8 cellular contexts compared by ENCODE assay signal in the genomic region with DNA sequence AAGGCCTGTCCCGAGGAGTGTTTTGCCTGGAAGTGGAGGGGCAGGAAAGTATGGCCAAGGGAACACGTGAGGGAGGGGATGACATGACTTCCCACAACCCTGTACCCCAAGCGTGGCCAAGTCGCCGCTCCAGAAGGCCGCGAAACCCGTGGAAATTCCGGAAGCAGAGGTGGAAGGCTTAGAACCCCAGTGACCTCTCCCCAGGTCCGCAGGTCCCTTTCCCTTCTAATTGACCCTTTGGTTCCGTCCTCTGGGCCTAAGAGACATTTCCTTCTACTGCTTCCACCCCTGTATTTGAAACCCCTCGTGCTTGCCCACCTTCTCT. TPM values are rescaled to one million over a fixed set of nuclear protein-coding genes. Genes with fewer than 3 reads are reported as not detected.
DNase-seq lines count a peak whose midpoint lies in the region; ATAC-seq, FAIRE-seq and TF ChIP-seq lines count a peak whose summit lies in the region.

No MANE protein-coding gene starts in this region.

- WGBS in H1 (ENCODE audit: extremely low coverage in 1 of 2, insufficient coverage in 1 of 2, insufficient read length in 1 of 2, insufficient replicate concordance in 2 of 2, low coverage in 1 of 2, low lambda C conversion rate in 2 of 2, missing lambda C conversion rate in 1 of 2), 2 experiments, result 83% methylated on average over 12 of the region's 12 CpGs; no CpG with 5 or more reads in 1 of the 2 experiments

- H3K9me2 ChIP-seq in OCI-LY1 (ENCODE audit: low read depth, low read length), result no peaks in the 10 kb centered on the region

- no peak for FAIRE-seq in H1 (lab: Jason Lieb, UNC)

- H2BK120ac ChIP-seq in H1 (replicated peaks; ENCODE audit: low read depth, low read length), result no peak overlapping the region

- TF ChIP-seq RAD21 in H1 (IDR thresholded peaks at IDR 0.05 in 1 of 2, conservative IDR thresholded peaks at IDR 0.05 in 1 of 2; ENCODE audit: low read depth in 2 of 2, low read length in 2 of 2), result no peak

- H2BK12ac ChIP-seq in H1 (ENCODE audit: low read depth, low read length), result no peak overlapping the region

- H3K18ac ChIP-seq in H1 (ENCODE audit: extremely low read depth, low read length), result no peak overlapping the region; the same call in 1 of the 2 replicates

- no peaks in the 10 kb centered on the region; the same call in 1 of the 2 replicates for H3K23me2 ChIP-seq in H1 (ENCODE audit: low read depth, low read length)

- peak overlapping the region; percentile 80 to 97 (median 92); a peak in 19 of 20 replicates for H3K4me3 ChIP-seq in BLaER1 treated with 17β-estradiol and CSF1 and Interleukin-3, amounts not matched to agents 10 nM and 100 nM
- H3K4me3 ChIP-seq in OCI-LY1 (ENCODE audit: low read depth, low read length, poor library complexity, severe bottlenecking) (peak overlapping the region; percentile 89), H1 (ENCODE audit: extremely low read depth in 1 of 4, insufficient read depth in 2 of 4, low read depth in 3 of 4, low read length in 4 of 4) (peak overlapping the region in 2 of 4 experiments; percentile 82 to 93; a peak in 6 of 8 replicates), neuron (ENCODE audit: low read length) (peak overlapping the region; percentile 99)

- H4K8ac ChIP-seq in H1 (ENCODE audit: extremely low read depth, insufficient read depth, low read length), result peak overlapping the region; percentile 31; the same call in 1 of the 2 replicates

- no peak for TF ChIP-seq CTCF in OCI-LY1 (IDR thresholded peaks at IDR 0.05; ENCODE audit: low read length)
- no peak for TF ChIP-seq CTCF in H1 (IDR thresholded peaks at IDR 0.05; ENCODE audit: control extremely low read depth in 1 of 3, insufficient read depth in 1 of 3, low read depth in 1 of 3, low read length in 3 of 3)

- no peak for ATAC-seq in GM21717 (IDR thresholded peaks at IDR 0.05; ENCODE audit: unreplicated experiment)
- no peak for ATAC-seq in GM21786 (IDR thresholded peaks at IDR 0.05; ENCODE audit: unreplicated experiment)

- H4K91ac ChIP-seq in H1 (replicated peaks; ENCODE audit: insufficient read length, low read length), result peak overlapping the region; percentile 6

- no peak overlapping the region for H2AK5ac ChIP-seq in H1 (ENCODE audit: low read depth, low read length)

- H3K4me1 ChIP-seq in BLaER1 treated with 17β-estradiol and CSF1 and Interleukin-3, amounts not matched to agents 10 nM and 100 nM, result peaks cover 30 to 41% (median 38%) of the 10 kb centered on the region in 10 experiments
- H3K4me1 ChIP-seq in OCI-LY1 (ENCODE audit: insufficient read depth, low read length, severe bottlenecking) (peaks cover 42% of the 10 kb centered on the region), H1 (replicated peaks in 1 of 4; ENCODE audit: control insufficient read depth in 3 of 4, insufficient read depth in 4 of 4, low read length in 3 of 4) (peaks cover 3 to 23% (median 9%) of the 10 kb centered on the region in 4 experiments; a peak in 6 of 7 replicates), neuron (ENCODE audit: insufficient read depth, low read length) (peaks cover 19% of the 10 kb centered on the region)

- peak overlapping the region; percentile 86 to 99 (median 97); a peak in 21 of 22 replicates for H3K27ac ChIP-seq in BLaER1 treated with 17β-estradiol and CSF1 and Interleukin-3, amounts not matched to agents 10 nM and 100 nM
- peak overlapping the region; percentile 72 for H3K27ac ChIP-seq in OCI-LY1 (ENCODE audit: low read depth, low read length, poor library complexity, severe bottlenecking)
- peak overlapping the region; percentile 75; the same call in 1 of the 2 replicates for H3K27ac ChIP-seq in H1 (ENCODE audit: low read depth, low read length)

- H3K79me1 ChIP-seq in H1 (ENCODE audit: low read depth, low read length), result 0 out of 2 replicates have a peak, but pooled peaks cover 2% of the 10 kb centered on the region

- CTCF ChIA-PET in H1 (lab: Charles Lee; ENCODE audit: partially characterized antibody), result interaction anchor here (1.0 to 1.6 kb wide), 3 partner anchors 19 to 142 kb away, joined by 3 read pairs; a partner anchor contains a TSS

- no peak overlapping the region for H2BK20ac ChIP-seq in H1 (ENCODE audit: low read length)

- TF ChIP-seq POLR2A in H1 (IDR thresholded peaks at IDR 0.05; ENCODE audit: control extremely low read depth in 1 of 2, low read depth in 2 of 2, low read length in 2 of 2), result no peak

- no peaks in the 10 kb centered on the region for H3K27me3 ChIP-seq in BLaER1 treated with 17β-estradiol and CSF1 and Interleukin-3, amounts not matched to agents 10 nM and 100 nM
- H3K27me3 ChIP-seq in OCI-LY1 (ENCODE audit: insufficient read depth, low read length) (no peaks in the 10 kb centered on the region), H1 (replicated peaks in 1 of 4; ENCODE audit: control insufficient read depth in 3 of 4, extremely low read depth in 1 of 4, insufficient read depth in 3 of 4, low read length in 3 of 4) (no peaks in the 10 kb centered on the region), neuron (ENCODE audit: insufficient read depth, low read length) (no peaks in the 10 kb centered on the region)

- no peak for DNase-seq in H1 (ENCODE audit: low read depth in 1 of 2, low spot score in 2 of 2)
- DNase-seq in cerebellar nuclear complex (lab: John Stamatoyannopoulos, UW), result no peak
- no peak for DNase-seq in NCI-H1105 (lab: John Stamatoyannopoulos, UW)

- H3K56ac ChIP-seq in H1 (replicated peaks; ENCODE audit: insufficient read length, low read depth, low read length), result no peak overlapping the region

- H4K5ac ChIP-seq in H1 (ENCODE audit: insufficient read length, low read depth, low read length), result no peak overlapping the region

- H3K79me2 ChIP-seq in OCI-LY1 (ENCODE audit: insufficient read depth, low read length), result peaks cover 42% of the 10 kb centered on the region
- peaks cover 17 to 38% of the 10 kb centered on the region in 2 experiments; a peak in 3 of 4 replicates for H3K79me2 ChIP-seq in H1 (ENCODE audit: control insufficient read depth in 1 of 2, insufficient read depth in 2 of 2, low read length in 2 of 2)

- H3F3A ChIP-seq in OCI-LY1 (ENCODE audit: insufficient read depth, low read length), result peaks cover 6% of the 10 kb centered on the region; the same call in 1 of the 2 replicates

- no peak for TF ChIP-seq EP300 in H1 (IDR thresholded peaks at IDR 0.05; ENCODE audit: borderline replicate concordance in 1 of 2, low read depth in 2 of 2, low read length in 2 of 2)

- H3K9ac ChIP-seq in BLaER1 treated with 17β-estradiol and CSF1 and Interleukin-3, amounts not matched to agents 10 nM and 100 nM, result peak overlapping the region in 10 of 11 experiments; percentile 92 to 99 (median 97); a peak in 19 of 22 replicates
- peak overlapping the region; percentile 92 for H3K9ac ChIP-seq in OCI-LY1 (ENCODE audit: low read length)
- H3K9ac ChIP-seq in H1 (replicated peaks in 1 of 4; ENCODE audit: extremely low read depth in 1 of 4, low read depth in 3 of 4, low read length in 3 of 4), result 0 out of 7 replicates have a peak overlapping the region, but pooled peaks of 1 of the 4 experiments have one; percentile 87

- H3K36me3 ChIP-seq in BLaER1 treated with 17β-estradiol and CSF1 and Interleukin-3, amounts not matched to agents 10 nM and 100 nM, result peaks cover 0 to 10% (median under 1%) of the 10 kb centered on the region in 11 experiments; a peak in 8 of 22 replicates
- H3K36me3 ChIP-seq in OCI-LY1 (ENCODE audit: insufficient read depth, low read length), result peaks cover 21% of the 10 kb centered on the region; the same call in 1 of the 2 replicates
- H3K36me3 ChIP-seq in H1 (ENCODE audit: control insufficient read depth in 2 of 4, insufficient read depth in 4 of 4, low read length in 3 of 4), result peaks cover 0 to under 1% (median 0%) of the 10 kb centered on the region in 4 experiments; a peak in 2 of 8 replicates
- peaks cover 6% of the 10 kb centered on the region for H3K36me3 ChIP-seq in neuron (ENCODE audit: insufficient read depth, low read length)

- H2AFZ ChIP-seq in OCI-LY1 (ENCODE audit: low read length), result peak overlapping the region; percentile 97
- H2AFZ ChIP-seq in H1 (ENCODE audit: low read length), result peak overlapping the region; percentile 52; the same call in 1 of the 2 replicates
- peak overlapping the region; percentile 55 for H2AFZ ChIP-seq in neuron (ENCODE audit: low read depth, low read length)

- H4K20me1 ChIP-seq in BLaER1 treated with 17β-estradiol and CSF1 and Interleukin-3, amounts not matched to agents 10 nM and 100 nM, result peaks cover 22 to 41% (median 37%) of the 10 kb centered on the region in 11 experiments; a peak in 21 of 22 replicates
- no peaks in the 10 kb centered on the region for H4K20me1 ChIP-seq in OCI-LY1 (ENCODE audit: insufficient read depth, low read length)
- peaks cover 4 to 5% of the 10 kb centered on the region in 2 experiments for H4K20me1 ChIP-seq in H1 (replicated peaks in 1 of 2; ENCODE audit: control insufficient read depth in 1 of 2, insufficient read depth in 2 of 2, low read length in 2 of 2)

- H3K23ac ChIP-seq in H1 (ENCODE audit: insufficient read length), result no peak overlapping the region

- peak overlapping the region; percentile 16; the same call in 1 of the 2 replicates for H2BK5ac ChIP-seq in H1 (ENCODE audit: low read depth, low read length)

- no peak overlapping the region for H2BK15ac ChIP-seq in H1 (ENCODE audit: low read length)

- H3K4me2 ChIP-seq in BLaER1 treated with 17β-estradiol and CSF1 and Interleukin-3, amounts not matched to agents 10 nM and 100 nM, result peak overlapping the region; percentile 80 to 97 (median 86)
- peak overlapping the region; percentile 86 for H3K4me2 ChIP-seq in OCI-LY1 (ENCODE audit: low read length)
- H3K4me2 ChIP-seq in H1 (ENCODE audit: insufficient read depth in 1 of 2, low read depth in 2 of 2, low read length in 2 of 2), result peak overlapping the region; percentile 68 to 79

- no peak overlapping the region for H3K14ac ChIP-seq in H1 (ENCODE audit: insufficient read length)

- peaks cover 8 to 22% (median 14%) of the 10 kb centered on the region in 11 experiments for H3K9me3 ChIP-seq in BLaER1 treated with 17β-estradiol and CSF1 and Interleukin-3, amounts not matched to agents 10 nM and 100 nM (replicated peaks in 1 of 11)
- H3K9me3 ChIP-seq in OCI-LY1 (ENCODE audit: low read length) (peaks cover 6% of the 10 kb centered on the region; the same call in 1 of the 2 replicates), H1 (ENCODE audit: insufficient read depth in 2 of 2, low read depth in 1 of 2, low read length in 1 of 2) (peaks cover 0 to 5% of the 10 kb centered on the region in 2 experiments; a peak in 1 of 4 replicates), neuron (ENCODE audit: low read length) (no peaks in the 10 kb centered on the region)

- POLR2A ChIA-PET in H1 (lab: Charles Lee; ENCODE audit: partially characterized antibody), result interaction anchor here (1.2 to 3.3 kb wide), 7 partner anchors 9 to 56 kb away, joined by 3 to 22 read pairs (median 6); a partner anchor contains a TSS

- H3K4ac ChIP-seq in H1 (replicated peaks; ENCODE audit: insufficient read length, low read depth, low read length), result no peak overlapping the region

RNA-seq across cellular contexts. Expression of a gene that starts 0.5 kb away (rescaled TPM):
- 35.3 and 39.5 TPM in 2 replicates for total RNA-seq in H1 (2021; fragmentation: NEBNext Ultra II Directional; extraction: Animal tissue kit (Norgen Biotek cat#: 25700))
- polyA plus RNA-seq in H1 (2011; rRNA removed), result 18.6 and 18.8 TPM in 2 replicates
- polyA plus RNA-seq in H1 (2011; cell fraction: cytosol; rRNA removed), result 20.4 TPM
- 22.3 TPM for polyA plus RNA-seq in H1 (2011; cell fraction: nucleus; rRNA removed)
- polyA plus RNA-seq in H1 (2012, experiment 1 of 2), result 17.3 to 29.8 TPM (median 20.1 TPM) in 4 replicates
- 3.3 TPM for polyA plus RNA-seq in H1 (2012, experiment 2 of 2)
- 22.3 TPM for polyA plus RNA-seq in H1 (2013, experiment 1 of 2)
- polyA plus RNA-seq in H1 (2013, experiment 2 of 2), result 22.0 TPM
- 28.9 and 44.8 TPM in 2 replicates for polyA minus RNA-seq in H1 (2011; rRNA and poly(A)+ RNA removed)
- polyA minus RNA-seq in H1 (2011; cell fraction: cytosol; rRNA and poly(A)+ RNA removed), result 28.5 TPM
- polyA minus RNA-seq in H1 (2011; cell fraction: nucleus; rRNA and poly(A)+ RNA removed), result 47.2 TPM

RNA-seq across cellular contexts. Expression of a gene that starts 39.8 kb away (rescaled TPM):
- total RNA-seq in H1 (2021; fragmentation: NEBNext Ultra II Directional; extraction: Animal tissue kit (Norgen Biotek cat#: 25700)), result 0.90 and 1.0 TPM in 2 replicates
- polyA plus RNA-seq in H1 (2011; rRNA removed), result 0.74 and 0.86 TPM in 2 replicates
- 0.89 TPM for polyA plus RNA-seq in H1 (2011; cell fraction: cytosol; rRNA removed)
- polyA plus RNA-seq in H1 (2011; cell fraction: nucleus; rRNA removed), result 0.33 TPM
- polyA plus RNA-seq in H1 (2012, experiment 1 of 2), result 0.37 to 0.83 TPM (median 0.78 TPM) in 4 replicates
- polyA plus RNA-seq in H1 (2012, experiment 2 of 2), result not detected
- 1.1 TPM for polyA plus RNA-seq in H1 (2013, experiment 1 of 2)
- 1.2 TPM for polyA plus RNA-seq in H1 (2013, experiment 2 of 2)
- 0.54 TPM in 1 of 2 replicates, not detected in the other for polyA minus RNA-seq in H1 (2011; rRNA and poly(A)+ RNA removed)
- polyA minus RNA-seq in H1 (2011; cell fraction: cytosol; rRNA and poly(A)+ RNA removed), result not detected
- 0.40 TPM for polyA minus RNA-seq in H1 (2011; cell fraction: nucleus; rRNA and poly(A)+ RNA removed)

RNA-seq across cellular contexts. Expression of a gene that starts 56.2 kb away (rescaled TPM):
- total RNA-seq in H1 (2021; fragmentation: NEBNext Ultra II Directional; extraction: Animal tissue kit (Norgen Biotek cat#: 25700)), result 10.7 and 21.8 TPM in 2 replicates
- 9.5 and 10.7 TPM in 2 replicates for polyA plus RNA-seq in H1 (2011; rRNA removed)
- 18.6 TPM for polyA plus RNA-seq in H1 (2011; cell fraction: cytosol; rRNA removed)
- polyA plus RNA-seq in H1 (2011; cell fraction: nucleus; rRNA removed), result 10.1 TPM
- 10.9 to 25.0 TPM (median 17.9 TPM) in 4 replicates for polyA plus RNA-seq in H1 (2012, experiment 1 of 2)
- 8.2 TPM for polyA plus RNA-seq in H1 (2012, experiment 2 of 2)
- polyA plus RNA-seq in H1 (2013, experiment 1 of 2), result 8.0 TPM
- 10.9 TPM for polyA plus RNA-seq in H1 (2013, experiment 2 of 2)
- 7.6 and 11.9 TPM in 2 replicates for polyA minus RNA-seq in H1 (2011; rRNA and poly(A)+ RNA removed)
- polyA minus RNA-seq in H1 (2011; cell fraction: cytosol; rRNA and poly(A)+ RNA removed), result 8.2 TPM
- 25.2 TPM for polyA minus RNA-seq in H1 (2011; cell fraction: nucleus; rRNA and poly(A)+ RNA removed)
